ENCODE assay signal across 24 cellular contexts in genomic region chr18:37244618-37245017, GRCh38.
"Had no signal": no experiment of that assay in that cellular context is flagged by ENCODE, and none has a peak within 500 bp of the region (broad histone marks: within the 10 kb centered on the region; RNA-seq: fewer than 3 reads in every experiment).

No MANE protein-coding gene starts in this region.

- H3K9me3 Mint-ChIP-seq: dendritic cell treated with granulocyte-macrophage colony-stimulating factor and Interleukin-4, amounts not matched to agents 40 ng/mL and 50 ng/mL, for 4 days; effector memory CD8-positive, alpha-beta T cell; endodermal cell had no signal

- H3K27ac Mint-ChIP-seq: dendritic cell treated with granulocyte-macrophage colony-stimulating factor and Interleukin-4, amounts not matched to agents 40 ng/mL and 50 ng/mL, for 4 days; effector memory CD8-positive, alpha-beta T cell; endodermal cell had no signal

- H3K27ac ChIP-seq: colonic mucosa, epithelial cell of prostate, esophagus muscularis mucosa, esophagus squamous epithelium, foreskin keratinocyte, gastrocnemius medialis, gastroesophageal sphincter, heart left ventricle, heart right ventricle had no signal

- H3K4me3 ChIP-seq: colonic mucosa, dorsolateral prefrontal cortex, esophagus muscularis mucosa, esophagus squamous epithelium, gastrocnemius medialis, gastroesophageal sphincter, heart right ventricle had no signal

- DNase-seq: colonic mucosa; cortex of kidney; dermis blood vessel endothelial cell; dorsolateral prefrontal cortex; effector CD4-positive, alpha-beta T cell; effector CD8-positive, alpha-beta T cell; effector memory CD4-positive, alpha-beta T cell; effector memory CD8-positive, alpha-beta T cell; endodermal cell; erythroblast; esophagus squamous epithelium; foreskin fibroblast; foreskin keratinocyte; foreskin melanocyte; gastrocnemius medialis; glutamatergic neuron; head of caudate nucleus; heart left ventricle; heart right ventricle had no signal

- H3K4me1 ChIP-seq: colonic mucosa, esophagus muscularis mucosa, esophagus squamous epithelium, foreskin keratinocyte, gastrocnemius medialis, gastroesophageal sphincter had no signal

- H3K36me3 ChIP-seq: colonic mucosa, esophagus muscularis mucosa, esophagus squamous epithelium, gastrocnemius medialis, gastroesophageal sphincter, heart left ventricle, heart right ventricle had no signal

- ATAC-seq: effector memory CD8-positive, alpha-beta T cell; esophagus mucosa; foreskin keratinocyte; gastrocnemius medialis; gastroesophageal sphincter; heart left ventricle; heart right ventricle had no signal

- H3K27me3 ChIP-seq: colonic mucosa had no signal

- H3K4me3 Mint-ChIP-seq: dendritic cell treated with granulocyte-macrophage colony-stimulating factor and Interleukin-4, amounts not matched to agents 40 ng/mL and 50 ng/mL, for 4 days; effector memory CD8-positive, alpha-beta T cell; endodermal cell had no signal

- H3K9me3 ChIP-seq: colonic mucosa, esophagus muscularis mucosa, esophagus squamous epithelium, gastrocnemius medialis, gastroesophageal sphincter, heart left ventricle, heart right ventricle had no signal
